Comparison of ENCODE assay signal across 40 cellular contexts in the genomic region with DNA sequence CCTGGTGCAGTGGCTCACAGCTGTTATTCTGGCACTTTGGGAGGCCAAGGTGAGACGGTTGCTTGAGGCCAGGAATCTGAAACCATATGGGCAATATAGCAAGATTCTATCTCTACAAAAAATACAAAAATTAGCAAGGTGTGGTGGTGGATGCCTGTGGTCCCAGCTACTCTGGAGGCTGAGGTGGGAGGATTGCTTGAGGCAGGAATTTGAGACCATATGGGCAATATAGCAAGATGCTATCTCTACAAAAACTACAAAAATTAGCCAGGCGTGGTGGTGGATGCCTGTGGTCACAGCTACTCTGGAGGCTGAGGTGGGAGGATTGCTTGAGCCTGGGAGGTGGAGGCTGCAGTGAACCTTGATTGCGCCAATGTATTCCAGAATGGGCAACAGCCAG. TPM values are rescaled to one million over a fixed set of nuclear protein-coding genes. Genes with fewer than 3 reads are reported as not detected.
"Had no signal": no experiment of that assay in that cellular context is flagged by ENCODE, and none has a peak within 500 bp of the region (broad histone marks: within the 10 kb centered on the region; RNA-seq: fewer than 3 reads in every experiment).

No MANE protein-coding gene starts in this region.

- H3K27ac Mint-ChIP-seq: activated naive CD4-positive, alpha-beta T cell treated with anti-CD3 and anti-CD28 coated beads for 36 hours; activated naive CD4-positive, alpha-beta T cell treated with anti-CD3 and anti-CD28 coated beads, Interleukin-2, amount 10 ng/mL, durations not matched to agents 7 days and 5 days; activated naive CD4-positive, alpha-beta T cell treated with anti-CD3 and anti-CD28 coated beads, Interleukin-2, amount 50 U/mL, for 24 hours; activated naive CD4-positive, alpha-beta T cell treated with anti-CD3 and anti-CD28 coated beads, Interleukin-2, amount 50 U/mL, for 72 hours; activated naive CD8-positive, alpha-beta T cell; activated naive CD8-positive, alpha-beta T cell treated with anti-CD3 and anti-CD28 coated beads for 36 hours; activated naive CD8-positive, alpha-beta T cell treated with anti-CD3 and anti-CD28 coated beads, Interleukin-2, amount 10 ng/mL, durations not matched to agents 7 days and 5 days; activated naive CD8-positive, alpha-beta T cell treated with anti-CD3 and anti-CD28 coated beads, Interleukin-2, amount 50 U/mL, for 24 hours; activated T-cell treated with anti-CD3 and anti-CD28 coated beads, Interleukin-2, amount 50 U/mL, for 24 hours; activated T-cell treated with anti-CD3 and anti-CD28 coated beads, Interleukin-2, amount 50 U/mL, for 72 hours; activated T-helper 1 cell treated with anti-CD3 and anti-CD28 coated beads, Interleukin-12 subunit alpha, Interleukin-12 subunit beta, Interleukin-2, Interleukin-4 antibody, amounts not matched to agents 30 ng/mL and 10 ng/mL and 1 ng/mL, durations not matched to agents 14 hours and 24 hours and 36 hours; activated T-helper 17 cell treated with anti-CD3 and anti-CD28 coated beads, Interleukin-2, amount 50 U/mL, for 72 hours; activated T-helper 2 cell treated with anti-CD3 and anti-CD28 coated beads, Interferon-gamma antibody, Interleukin-2, Interleukin-4, amounts not matched to agents 10 μg/mL and 5 μg/mL and 100 μg/mL, durations not matched to agents 14 hours and 24 hours and 36 hours; brain had no signal

- H3K4me3 Mint-ChIP-seq: activated naive CD4-positive, alpha-beta T cell treated with anti-CD3 and anti-CD28 coated beads for 36 hours; activated naive CD4-positive, alpha-beta T cell treated with anti-CD3 and anti-CD28 coated beads, Interleukin-2, amount 10 ng/mL, durations not matched to agents 7 days and 5 days; activated naive CD4-positive, alpha-beta T cell treated with anti-CD3 and anti-CD28 coated beads, Interleukin-2, amount 50 U/mL, for 24 hours; activated naive CD8-positive, alpha-beta T cell; activated naive CD8-positive, alpha-beta T cell treated with anti-CD3 and anti-CD28 coated beads for 36 hours; activated naive CD8-positive, alpha-beta T cell treated with anti-CD3 and anti-CD28 coated beads, Interleukin-2, amount 10 ng/mL, durations not matched to agents 7 days and 5 days; activated naive CD8-positive, alpha-beta T cell treated with anti-CD3 and anti-CD28 coated beads, Interleukin-2, amount 50 U/mL, for 24 hours; activated T-cell treated with anti-CD3 and anti-CD28 coated beads, Interleukin-2, amount 50 U/mL, for 24 hours; activated T-cell treated with anti-CD3 and anti-CD28 coated beads, Interleukin-2, amount 50 U/mL, for 4 hours; activated T-cell treated with anti-CD3 and anti-CD28 coated beads, Interleukin-2, amount 50 U/mL, for 72 hours; activated T-helper 1 cell treated with anti-CD3 and anti-CD28 coated beads, Interleukin-12 subunit alpha, Interleukin-12 subunit beta, Interleukin-2, Interleukin-4 antibody, amounts not matched to agents 30 ng/mL and 10 ng/mL and 1 ng/mL, durations not matched to agents 14 hours and 24 hours and 36 hours; activated T-helper 17 cell treated with anti-CD3 and anti-CD28 coated beads, Interleukin-2, amount 50 U/mL, for 72 hours; brain; central memory CD8-positive, alpha-beta T cell had no signal

- H3K27ac ChIP-seq: adrenal gland, ascending aorta, body of pancreas, brain microvascular endothelial cell, breast epithelium, cardiac muscle cell had no signal

- H3K9me3 Mint-ChIP-seq: activated naive CD4-positive, alpha-beta T cell treated with anti-CD3 and anti-CD28 coated beads for 36 hours; activated naive CD4-positive, alpha-beta T cell treated with anti-CD3 and anti-CD28 coated beads, Interleukin-2, amount 10 ng/mL, durations not matched to agents 7 days and 5 days; activated naive CD4-positive, alpha-beta T cell treated with anti-CD3 and anti-CD28 coated beads, Interleukin-2, amount 50 U/mL, for 24 hours; activated naive CD4-positive, alpha-beta T cell treated with anti-CD3 and anti-CD28 coated beads, Interleukin-2, amount 50 U/mL, for 72 hours; activated naive CD8-positive, alpha-beta T cell treated with anti-CD3 and anti-CD28 coated beads, Interleukin-2, amount 10 ng/mL, durations not matched to agents 7 days and 5 days; activated naive CD8-positive, alpha-beta T cell treated with anti-CD3 and anti-CD28 coated beads, Interleukin-2, amount 50 U/mL, for 24 hours; activated T-cell treated with anti-CD3 and anti-CD28 coated beads, Interleukin-2, amount 50 U/mL, for 24 hours; activated T-cell treated with anti-CD3 and anti-CD28 coated beads, Interleukin-2, amount 50 U/mL, for 4 hours; activated T-cell treated with anti-CD3 and anti-CD28 coated beads, Interleukin-2, amount 50 U/mL, for 72 hours; activated T-helper 1 cell treated with anti-CD3 and anti-CD28 coated beads, Interleukin-12 subunit alpha, Interleukin-12 subunit beta, Interleukin-2, Interleukin-4 antibody, amounts not matched to agents 30 ng/mL and 10 ng/mL and 1 ng/mL, durations not matched to agents 14 hours and 24 hours and 36 hours; activated T-helper 17 cell treated with anti-CD3 and anti-CD28 coated beads, Interleukin-2, amount 50 U/mL, for 72 hours; activated T-helper 2 cell treated with anti-CD3 and anti-CD28 coated beads, Interferon-gamma antibody, Interleukin-2, Interleukin-4, amounts not matched to agents 10 μg/mL and 5 μg/mL and 100 μg/mL, durations not matched to agents 14 hours and 24 hours and 36 hours; central memory CD8-positive, alpha-beta T cell had no signal

- H3K36me3 ChIP-seq: adrenal gland, ascending aorta, brain microvascular endothelial cell, breast epithelium, cardiac muscle cell had no signal

- H3K4me1 Mint-ChIP-seq: activated naive CD4-positive, alpha-beta T cell treated with anti-CD3 and anti-CD28 coated beads, Interleukin-2, amount 10 ng/mL, durations not matched to agents 7 days and 5 days; activated naive CD4-positive, alpha-beta T cell treated with anti-CD3 and anti-CD28 coated beads, Interleukin-2, amount 50 U/mL, for 24 hours; activated naive CD8-positive, alpha-beta T cell treated with anti-CD3 and anti-CD28 coated beads for 36 hours; activated naive CD8-positive, alpha-beta T cell treated with anti-CD3 and anti-CD28 coated beads, Interleukin-2, amount 10 ng/mL, durations not matched to agents 7 days and 5 days; activated naive CD8-positive, alpha-beta T cell treated with anti-CD3 and anti-CD28 coated beads, Interleukin-2, amount 50 U/mL, for 24 hours; activated T-helper 17 cell treated with anti-CD3 and anti-CD28 coated beads, Interleukin-2, amount 50 U/mL, for 72 hours; brain; central memory CD8-positive, alpha-beta T cell had no signal

- H3K4me3 ChIP-seq: adrenal gland, ascending aorta, body of pancreas, breast epithelium, cardiac muscle cell had no signal

- H3K27me3 ChIP-seq: ascending aorta, body of pancreas, brain microvascular endothelial cell, cardiac muscle cell had no signal

- H3K4me1 ChIP-seq: adrenal gland, ascending aorta, body of pancreas, breast epithelium had no signal

- H3K36me3 Mint-ChIP-seq: activated naive CD4-positive, alpha-beta T cell treated with anti-CD3 and anti-CD28 coated beads, Interleukin-2, amount 10 ng/mL, durations not matched to agents 7 days and 5 days; activated naive CD4-positive, alpha-beta T cell treated with anti-CD3 and anti-CD28 coated beads, Interleukin-2, amount 50 U/mL, for 24 hours; activated naive CD4-positive, alpha-beta T cell treated with anti-CD3 and anti-CD28 coated beads, Interleukin-2, amount 50 U/mL, for 72 hours; activated naive CD8-positive, alpha-beta T cell; activated naive CD8-positive, alpha-beta T cell treated with anti-CD3 and anti-CD28 coated beads for 36 hours; activated naive CD8-positive, alpha-beta T cell treated with anti-CD3 and anti-CD28 coated beads, Interleukin-2, amount 10 ng/mL, durations not matched to agents 7 days and 5 days; brain had no signal

- H3K27me3 Mint-ChIP-seq: activated naive CD8-positive, alpha-beta T cell treated with anti-CD3 and anti-CD28 coated beads for 36 hours; activated T-helper 17 cell treated with anti-CD3 and anti-CD28 coated beads, Interleukin-2, amount 50 U/mL, for 72 hours; central memory CD8-positive, alpha-beta T cell had no signal

- DNase-seq: activated effector memory CD4-positive, alpha-beta T cell treated with anti-CD3 and anti-CD28 coated beads, Interleukin-2, amount 50 U/mL, for 16 hours; activated effector memory CD4-positive, alpha-beta T cell treated with Interleukin-2 at 50 U/mL for 16 hours; activated gamma-delta T cell; activated gamma-delta T cell treated with Interleukin-2 at 50 U/mL for 16 hours; activated naive CD4-positive, alpha-beta T cell; activated naive CD4-positive, alpha-beta T cell treated with anti-CD3 and anti-CD28 coated beads for 36 hours; activated naive CD4-positive, alpha-beta T cell treated with anti-CD3 and anti-CD28 coated beads, Interleukin-2, amount 10 ng/mL, durations not matched to agents 7 days and 5 days; activated naive CD4-positive, alpha-beta T cell treated with anti-CD3 and anti-CD28 coated beads, Interleukin-2, amount 50 U/mL, for 16 hours; activated naive CD4-positive, alpha-beta T cell treated with Interleukin-2 at 50 U/mL for 16 hours; activated naive CD8-positive, alpha-beta T cell treated with anti-CD3 and anti-CD28 coated beads for 36 hours; activated naive CD8-positive, alpha-beta T cell treated with anti-CD3 and anti-CD28 coated beads, Interleukin-2, amount 10 ng/mL, durations not matched to agents 7 days and 5 days; activated naive CD8-positive, alpha-beta T cell treated with anti-CD3 and anti-CD28 coated beads, Interleukin-2, amount 50 U/mL, for 24 hours; activated T-cell treated with anti-CD3 and anti-CD28 coated beads for 4 hours; activated T-cell treated with anti-CD3 and anti-CD28 coated beads, Interleukin-2, amount 50 U/mL, for 1 hour; activated T-cell treated with anti-CD3 and anti-CD28 coated beads, Interleukin-2, amount 50 U/mL, for 24 hours; activated T-cell treated with anti-CD3 and anti-CD28 coated beads, Interleukin-2, amount 50 U/mL, for 4 hours; activated T-cell treated with anti-CD3 and anti-CD28 coated beads, Interleukin-2, amount 50 U/mL, for 48 hours; activated T-cell treated with anti-CD3 and anti-CD28 coated beads, Interleukin-2, amount 50 U/mL, for 72 hours; adrenal gland; amniotic stem cell; amygdala; anterior cingulate cortex; aorta; body of pancreas; brain microvascular endothelial cell; caudate nucleus; central memory CD4-positive, alpha-beta T cell; cerebellar nuclear complex had no signal

- H3K9me3 ChIP-seq: adrenal gland, ascending aorta, body of pancreas had no signal

RNA-seq across cellular contexts. Expression of gene ADGRG4, which starts 2.3 kb away (rescaled TPM):
- total RNA-seq: activated naive CD4-positive, alpha-beta T cell treated with anti-CD3 and anti-CD28 coated beads for 36 hours; activated naive CD4-positive, alpha-beta T cell treated with anti-CD3 and anti-CD28 coated beads, Interleukin-2, amount 50 U/mL, for 72 hours; activated naive CD8-positive, alpha-beta T cell treated with anti-CD3 and anti-CD28 coated beads for 36 hours; activated naive CD8-positive, alpha-beta T cell treated with anti-CD3 and anti-CD28 coated beads, Interleukin-2, amount 10 ng/mL, durations not matched to agents 7 days and 5 days; activated T-cell treated with anti-CD3 and anti-CD28 coated beads, Interleukin-2, amount 50 U/mL, for 4 hours; activated T-cell treated with anti-CD3 and anti-CD28 coated beads, Interleukin-2, amount 50 U/mL, for 72 hours; activated T-helper 1 cell treated with anti-CD3 and anti-CD28 coated beads, Interleukin-12 subunit alpha, Interleukin-12 subunit beta, Interleukin-2, Interleukin-4 antibody, amounts not matched to agents 30 ng/mL and 10 ng/mL and 1 ng/mL, durations not matched to agents 14 hours and 24 hours and 36 hours; activated T-helper 17 cell treated with anti-CD3 and anti-CD28 coated beads, Interleukin-2, amount 50 U/mL, for 72 hours; activated T-helper 2 cell treated with anti-CD3 and anti-CD28 coated beads, Interferon-gamma antibody, Interleukin-2, Interleukin-4, amounts not matched to agents 10 μg/mL and 5 μg/mL and 100 μg/mL, durations not matched to agents 14 hours and 24 hours and 36 hours; body of pancreas; bronchial epithelial cell; cardiac muscle cell had no signal
- polyA plus RNA-seq: aorta, cardiac muscle cell had no signal
